33 cellular contexts compared by ENCODE assay signal in genomic region chr7:37753398-37753797, GRCh38.
"Had no signal": no experiment of that assay in that cellular context is flagged by ENCODE, and none has a peak within 500 bp of the region (broad histone marks: within the 10 kb centered on the region; RNA-seq: fewer than 3 reads in every experiment).

No MANE protein-coding gene starts in this region.

- FAIRE-seq: colon had no signal

- ATAC-seq: activated CD4-positive, alpha-beta T cell treated with anti-CD3 and anti-CD28 coated beads for 36 hours; activated CD8-positive, alpha-beta memory T cell treated with anti-CD3 and anti-CD28 coated beads, Interleukin-2, amount 10 ng/mL, durations not matched to agents 7 days and 5 days; activated CD8-positive, alpha-beta T cell treated with anti-CD3 and anti-CD28 coated beads, Interleukin-2, amount 10 ng/mL, durations not matched to agents 7 days and 5 days; activated naive CD8-positive, alpha-beta T cell treated with anti-CD3 and anti-CD28 coated beads, Interleukin-2, amount 50 U/mL, for 24 hours; effector memory CD8-positive, alpha-beta T cell; foreskin keratinocyte; gastrocnemius medialis had no signal

- H3K27ac Mint-ChIP-seq: activated CD4-positive, alpha-beta memory T cell treated with anti-CD3 and anti-CD28 coated beads for 36 hours; activated CD4-positive, alpha-beta T cell treated with anti-CD3 and anti-CD28 coated beads for 36 hours; activated CD4-positive, alpha-beta T cell treated with anti-CD3 and anti-CD28 coated beads, Interleukin-2, amount 10 ng/mL, durations not matched to agents 24 days and 14 days; activated CD8-positive, alpha-beta memory T cell treated with anti-CD3 and anti-CD28 coated beads, Interleukin-2, amount 10 ng/mL, durations not matched to agents 7 days and 5 days; activated CD8-positive, alpha-beta T cell treated with anti-CD3 and anti-CD28 coated beads, Interleukin-2, amount 10 ng/mL, durations not matched to agents 7 days and 5 days; activated naive CD4-positive, alpha-beta T cell treated with anti-CD3 and anti-CD28 coated beads for 36 hours; activated naive CD4-positive, alpha-beta T cell treated with anti-CD3 and anti-CD28 coated beads, Interleukin-2, amount 50 U/mL, for 24 hours; activated naive CD8-positive, alpha-beta T cell treated with anti-CD3 and anti-CD28 coated beads for 36 hours; activated naive CD8-positive, alpha-beta T cell treated with anti-CD3 and anti-CD28 coated beads, Interleukin-2, amount 50 U/mL, for 24 hours; activated T-helper 1 cell treated with anti-CD3 and anti-CD28 coated beads, Interleukin-12 subunit alpha, Interleukin-12 subunit beta, Interleukin-2, Interleukin-4 antibody, amounts not matched to agents 30 ng/mL and 10 ng/mL and 1 ng/mL, durations not matched to agents 14 hours and 24 hours and 36 hours; activated T-helper 2 cell treated with anti-CD3 and anti-CD28 coated beads, Interferon-gamma antibody, Interleukin-2, Interleukin-4, amounts not matched to agents 10 μg/mL and 5 μg/mL and 100 μg/mL, durations not matched to agents 14 hours and 24 hours and 36 hours; brain had no signal

- H3K9me3 Mint-ChIP-seq: activated CD4-positive, alpha-beta memory T cell treated with anti-CD3 and anti-CD28 coated beads for 36 hours; activated CD4-positive, alpha-beta T cell treated with anti-CD3 and anti-CD28 coated beads, Interleukin-2, amount 10 ng/mL, durations not matched to agents 24 days and 14 days; activated naive CD4-positive, alpha-beta T cell treated with anti-CD3 and anti-CD28 coated beads for 36 hours; activated naive CD4-positive, alpha-beta T cell treated with anti-CD3 and anti-CD28 coated beads, Interleukin-2, amount 50 U/mL, for 24 hours; activated naive CD8-positive, alpha-beta T cell treated with anti-CD3 and anti-CD28 coated beads for 36 hours; activated naive CD8-positive, alpha-beta T cell treated with anti-CD3 and anti-CD28 coated beads, Interleukin-2, amount 50 U/mL, for 24 hours; activated T-helper 1 cell treated with anti-CD3 and anti-CD28 coated beads, Interleukin-12 subunit alpha, Interleukin-12 subunit beta, Interleukin-2, Interleukin-4 antibody, amounts not matched to agents 30 ng/mL and 10 ng/mL and 1 ng/mL, durations not matched to agents 14 hours and 24 hours and 36 hours; activated T-helper 2 cell treated with anti-CD3 and anti-CD28 coated beads, Interferon-gamma antibody, Interleukin-2, Interleukin-4, amounts not matched to agents 10 μg/mL and 5 μg/mL and 100 μg/mL, durations not matched to agents 14 hours and 24 hours and 36 hours; effector memory CD8-positive, alpha-beta T cell had no signal

- DNase-seq: activated CD4-positive, alpha-beta memory T cell treated with anti-CD3 and anti-CD28 coated beads for 36 hours; activated CD4-positive, alpha-beta T cell treated with anti-CD3 and anti-CD28 coated beads for 36 hours; activated CD4-positive, alpha-beta T cell treated with anti-CD3 and anti-CD28 coated beads, Interleukin-2, amount 10 ng/mL, durations not matched to agents 24 days and 14 days; activated CD4-positive, CD25-positive, alpha-beta regulatory T cell; activated CD4-positive, CD25-positive, alpha-beta regulatory T cell treated with anti-CD3 and anti-CD28 coated beads, Interleukin-2, amount 50 U/mL, for 72 hours; activated CD8-positive, alpha-beta memory T cell treated with anti-CD3 and anti-CD28 coated beads, Interleukin-2, amount 10 ng/mL, durations not matched to agents 7 days and 5 days; activated CD8-positive, alpha-beta memory T cell treated with anti-CD3 and anti-CD28 coated beads, Interleukin-2, amount 50 U/mL, for 4 hours; activated CD8-positive, alpha-beta T cell treated with anti-CD3 and anti-CD28 coated beads, Interleukin-2, amount 10 ng/mL, durations not matched to agents 7 days and 5 days; activated effector memory CD4-positive, alpha-beta T cell treated with anti-CD3 and anti-CD28 coated beads, Interleukin-2, amount 50 U/mL, for 16 hours; activated naive CD4-positive, alpha-beta T cell treated with anti-CD3 and anti-CD28 coated beads for 36 hours; activated naive CD8-positive, alpha-beta T cell treated with anti-CD3 and anti-CD28 coated beads for 36 hours; activated naive CD8-positive, alpha-beta T cell treated with anti-CD3 and anti-CD28 coated beads, Interleukin-2, amount 50 U/mL, for 24 hours; activated T-cell treated with anti-CD3 and anti-CD28 coated beads, Interleukin-2, amount 50 U/mL, for 1 hour; activated T-cell treated with anti-CD3 and anti-CD28 coated beads, Interleukin-2, amount 50 U/mL, for 48 hours; adrenal gland; amygdala; caudate nucleus; cortex of kidney; dermis blood vessel endothelial cell; effector CD4-positive, alpha-beta T cell; effector memory CD8-positive, alpha-beta T cell; erythroblast; foreskin keratinocyte; gastrocnemius medialis; T-helper 2 cell had no signal

- H3K27ac ChIP-seq: adrenal gland, ascending aorta, breast epithelium, esophagus muscularis mucosa, foreskin keratinocyte, gastrocnemius medialis had no signal

- H3K4me3 ChIP-seq: adrenal gland, ascending aorta, breast epithelium, esophagus muscularis mucosa, gastrocnemius medialis had no signal

- H3K36me3 Mint-ChIP-seq: activated CD4-positive, alpha-beta memory T cell treated with anti-CD3 and anti-CD28 coated beads for 36 hours; activated CD8-positive, alpha-beta memory T cell treated with anti-CD3 and anti-CD28 coated beads, Interleukin-2, amount 10 ng/mL, durations not matched to agents 7 days and 5 days; activated naive CD4-positive, alpha-beta T cell treated with anti-CD3 and anti-CD28 coated beads, Interleukin-2, amount 50 U/mL, for 24 hours; activated naive CD8-positive, alpha-beta T cell treated with anti-CD3 and anti-CD28 coated beads for 36 hours; brain had no signal

- H3K36me3 ChIP-seq: adrenal gland, ascending aorta, breast epithelium, esophagus muscularis mucosa, gastrocnemius medialis had no signal

- H3K27me3 ChIP-seq: adrenal gland, ascending aorta, breast epithelium, esophagus muscularis mucosa, foreskin keratinocyte, gastrocnemius medialis had no signal

- H3K4me3 Mint-ChIP-seq: activated CD4-positive, alpha-beta memory T cell treated with anti-CD3 and anti-CD28 coated beads for 36 hours; activated CD4-positive, alpha-beta T cell treated with anti-CD3 and anti-CD28 coated beads for 36 hours; activated CD4-positive, alpha-beta T cell treated with anti-CD3 and anti-CD28 coated beads, Interleukin-2, amount 10 ng/mL, durations not matched to agents 24 days and 14 days; activated CD8-positive, alpha-beta memory T cell treated with anti-CD3 and anti-CD28 coated beads, Interleukin-2, amount 10 ng/mL, durations not matched to agents 7 days and 5 days; activated CD8-positive, alpha-beta T cell treated with anti-CD3 and anti-CD28 coated beads, Interleukin-2, amount 10 ng/mL, durations not matched to agents 7 days and 5 days; activated naive CD4-positive, alpha-beta T cell treated with anti-CD3 and anti-CD28 coated beads for 36 hours; activated naive CD4-positive, alpha-beta T cell treated with anti-CD3 and anti-CD28 coated beads, Interleukin-2, amount 50 U/mL, for 24 hours; activated naive CD8-positive, alpha-beta T cell treated with anti-CD3 and anti-CD28 coated beads for 36 hours; activated naive CD8-positive, alpha-beta T cell treated with anti-CD3 and anti-CD28 coated beads, Interleukin-2, amount 50 U/mL, for 24 hours; activated T-helper 1 cell treated with anti-CD3 and anti-CD28 coated beads, Interleukin-12 subunit alpha, Interleukin-12 subunit beta, Interleukin-2, Interleukin-4 antibody, amounts not matched to agents 30 ng/mL and 10 ng/mL and 1 ng/mL, durations not matched to agents 14 hours and 24 hours and 36 hours; brain; effector memory CD8-positive, alpha-beta T cell had no signal

- H3K4me1 Mint-ChIP-seq: activated CD4-positive, alpha-beta T cell treated with anti-CD3 and anti-CD28 coated beads for 36 hours; activated CD4-positive, alpha-beta T cell treated with anti-CD3 and anti-CD28 coated beads, Interleukin-2, amount 10 ng/mL, durations not matched to agents 24 days and 14 days; activated CD8-positive, alpha-beta memory T cell treated with anti-CD3 and anti-CD28 coated beads, Interleukin-2, amount 10 ng/mL, durations not matched to agents 7 days and 5 days; activated naive CD4-positive, alpha-beta T cell treated with anti-CD3 and anti-CD28 coated beads, Interleukin-2, amount 50 U/mL, for 24 hours; activated naive CD8-positive, alpha-beta T cell treated with anti-CD3 and anti-CD28 coated beads for 36 hours had no signal

- H3K9me3 ChIP-seq: adrenal gland, ascending aorta, breast epithelium, esophagus muscularis mucosa, gastrocnemius medialis had no signal

- H3K27me3 Mint-ChIP-seq: activated naive CD8-positive, alpha-beta T cell treated with anti-CD3 and anti-CD28 coated beads, Interleukin-2, amount 50 U/mL, for 24 hours; brain had no signal

- H3K4me1 ChIP-seq: adrenal gland, ascending aorta, breast epithelium, esophagus muscularis mucosa, foreskin keratinocyte, gastrocnemius medialis had no signal
